In genomic region chr12:19779393-19780056, GRCh38 we compare ENCODE assay signal across 13 cellular contexts.
DNase-seq lines count a peak whose midpoint lies in the region; ATAC-seq and TF ChIP-seq lines count a peak whose summit lies in the region.
"Had no signal": no experiment of that assay in that cellular context is flagged by ENCODE, and none has a peak within 500 bp of the region (broad histone marks: within the 10 kb centered on the region; RNA-seq: fewer than 3 reads in every experiment).

No MANE protein-coding gene starts in this region.

- H3K36me3 Mint-ChIP-seq in activated naive CD4-positive, alpha-beta T cell treated with anti-CD3 and anti-CD28 coated beads, Interleukin-2, amount 50 U/mL, for 72 hours, result no peaks in the 10 kb centered on the region

- H3K4me3 ChIP-seq in fibroblast of villous mesenchyme (ENCODE audit: low read depth, low read length) (no peak overlapping the region), mucosa of descending colon (no peak overlapping the region)
- H3K4me3 ChIP-seq: transverse colon had no signal

- DNase-seq in stimulated activated naive CD8-positive, alpha-beta T cell treated with anti-CD3 and anti-CD28 coated beads, Interleukin-15, amount 100 ng/mL, for 72 hours, result no peak
- DNase-seq in stimulated activated naive CD8-positive, alpha-beta T cell treated with anti-CD3 and anti-CD28 coated beads, Interleukin-15, Interleukin-2, amounts not matched to agents 100 U/mL and 50 U/mL, for 24 hours, result no peak
- DNase-seq in fibroblast of villous mesenchyme (ENCODE audit: low read depth) (peak; percentile 38), mucosa of descending colon (no peak), mesenteric fat pad (ENCODE audit: low spot score) (no peak), NCI-H187 treated with DMSO at 0.1 percent for 48 hours (lab: John Stamatoyannopoulos, UW) (no peak)
- DNase-seq in stimulated activated CD8-positive, alpha-beta memory T cell treated with anti-CD3 and anti-CD28 coated beads, Interleukin-4, amount 100 ng/mL, for 48 hours, result no peak
- DNase-seq in activated naive CD4-positive, alpha-beta T cell treated with anti-CD3 and anti-CD28 coated beads, Interleukin-2, amount 50 U/mL, for 72 hours (ENCODE audit: low spot score in 2 of 2), result no peak
- DNase-seq: activated CD4-positive, CD25-positive, alpha-beta regulatory T cell; activated CD8-positive, alpha-beta memory T cell treated with anti-CD3 and anti-CD28 coated beads, Interleukin-2, amount 50 U/mL, for 48 hours; foreskin melanocyte; NCI-H2227 treated with DMSO at 0.1 percent for 48 hours; transverse colon had no signal

- no peaks in the 10 kb centered on the region for H3K4me1 ChIP-seq in mucosa of descending colon (ENCODE audit: low read depth)
- H3K4me1 ChIP-seq: transverse colon had no signal

- ATAC-seq in stimulated activated naive CD8-positive, alpha-beta T cell treated with anti-CD3 and anti-CD28 coated beads, Interleukin-15, amount 100 ng/mL, for 72 hours, result peak; percentile 23
- no peak for ATAC-seq in stimulated activated naive CD8-positive, alpha-beta T cell treated with anti-CD3 and anti-CD28 coated beads, Interleukin-15, Interleukin-2, amounts not matched to agents 100 U/mL and 50 U/mL, for 24 hours
- ATAC-seq in mucosa of descending colon, result peak; percentile 31
- no peak for ATAC-seq in activated naive CD4-positive, alpha-beta T cell treated with anti-CD3 and anti-CD28 coated beads, Interleukin-2, amount 50 U/mL, for 72 hours

- peaks cover 7 to 11% of the 10 kb centered on the region in 2 donors for H3K9me3 Mint-ChIP-seq in stimulated activated naive CD8-positive, alpha-beta T cell treated with anti-CD3 and anti-CD28 coated beads, Interleukin-15, amount 100 ng/mL, for 72 hours
- H3K9me3 Mint-ChIP-seq in activated naive CD4-positive, alpha-beta T cell treated with anti-CD3 and anti-CD28 coated beads, Interleukin-2, amount 50 U/mL, for 72 hours, result peaks cover 15 to 16% of the 10 kb centered on the region in 2 donors

- H3K27ac Mint-ChIP-seq in stimulated activated naive CD8-positive, alpha-beta T cell treated with anti-CD3 and anti-CD28 coated beads, Interleukin-15, amount 100 ng/mL, for 72 hours, result no peak overlapping the region
- H3K27ac Mint-ChIP-seq in activated naive CD4-positive, alpha-beta T cell treated with anti-CD3 and anti-CD28 coated beads, Interleukin-2, amount 50 U/mL, for 72 hours, result no peak overlapping the region

- peak; percentile 13 for TF ChIP-seq CTCF in fibroblast of villous mesenchyme (IDR thresholded peaks at IDR 0.05; ENCODE audit: insufficient read depth, low read depth, low read length)
- no peak for TF ChIP-seq CTCF in mucosa of descending colon (IDR thresholded peaks at IDR 0.05)

- H3K4me1 Mint-ChIP-seq in stimulated activated naive CD8-positive, alpha-beta T cell treated with anti-CD3 and anti-CD28 coated beads, Interleukin-15, amount 100 ng/mL, for 72 hours, result peaks cover 6% of the 10 kb centered on the region

- H3K4me3 Mint-ChIP-seq in stimulated activated naive CD8-positive, alpha-beta T cell treated with anti-CD3 and anti-CD28 coated beads, Interleukin-15, amount 100 ng/mL, for 72 hours, result no peak overlapping the region

- no peaks in the 10 kb centered on the region for H3K27me3 Mint-ChIP-seq in stimulated activated naive CD8-positive, alpha-beta T cell treated with anti-CD3 and anti-CD28 coated beads, Interleukin-15, amount 100 ng/mL, for 72 hours

- no peaks in the 10 kb centered on the region for H3K9me3 ChIP-seq in mucosa of descending colon
- H3K9me3 ChIP-seq: transverse colon had no signal

- no peaks in the 10 kb centered on the region for H3K36me3 ChIP-seq in mucosa of descending colon (ENCODE audit: low read depth)
- H3K36me3 ChIP-seq: transverse colon had no signal

- intact Hi-C loops in mucosa of descending colon (cut with DNase I, micrococcal nuclease), result no loop called here

Comparison
In these comparisons a context has a peak if more than half of its experiments do, and no peak if none do; other contexts are left out.
1. ATAC-seq: peak in stimulated activated naive CD8-positive, alpha-beta T cell treated with anti-CD3 and anti-CD28 coated beads, Interleukin-15, amount 100 ng/mL, for 72 hours (single experiment) and mucosa of descending colon (single experiment); none in stimulated activated naive CD8-positive, alpha-beta T cell treated with anti-CD3 and anti-CD28 coated beads, Interleukin-15, Interleukin-2, amounts not matched to agents 100 U/mL and 50 U/mL, for 24 hours (single experiment) and activated naive CD4-positive, alpha-beta T cell treated with anti-CD3 and anti-CD28 coated beads, Interleukin-2, amount 50 U/mL, for 72 hours (0 of 2).